8 cellular contexts compared by ENCODE assay signal in the genomic region with DNA sequence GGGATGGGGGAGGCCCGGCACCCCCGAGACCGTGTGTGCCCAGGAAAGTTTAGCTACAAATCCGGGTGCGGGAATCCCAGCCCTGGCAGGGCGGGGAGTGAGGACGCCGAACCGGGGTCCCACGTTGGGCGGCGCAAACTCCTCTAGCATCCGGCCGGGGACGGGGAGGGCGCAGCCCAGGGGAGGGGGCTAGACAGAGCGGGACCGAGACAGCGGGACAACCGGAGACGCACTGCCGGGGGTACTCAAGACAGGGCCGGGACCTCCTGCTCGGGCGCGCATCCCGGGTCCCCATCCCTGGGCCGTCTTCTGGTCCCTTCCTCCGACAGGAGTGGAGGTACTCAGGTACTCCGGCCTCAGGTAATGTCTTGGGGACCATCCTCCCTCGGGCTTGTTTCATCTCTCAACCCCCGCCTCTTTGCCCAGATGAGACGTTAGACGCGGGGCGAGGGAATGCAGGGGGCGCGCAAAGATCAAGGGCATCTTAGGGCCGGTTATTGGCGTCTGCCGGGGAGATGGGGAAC. TPM values are rescaled to one million over a fixed set of nuclear protein-coding genes. Genes with fewer than 3 reads are reported as not detected.
A peak's percentile ranks its signal among the peaks of the same experiment; 100 is the strongest.
DNase-seq lines count a peak whose midpoint lies in the region; ATAC-seq, FAIRE-seq and TF ChIP-seq lines count a peak whose summit lies in the region.

No MANE protein-coding gene starts in this region.

- no peak for FAIRE-seq in GM19239 (lab: Jason Lieb, UNC)

- peak; percentile 7 for DNase-seq in activated naive CD4-positive, alpha-beta T cell treated with Interleukin-2 at 50 U/mL for 16 hours
- DNase-seq in activated naive CD4-positive, alpha-beta T cell (lab: John Stamatoyannopoulos, UW): no peak
- peak; percentile 6 to 12 for DNase-seq in activated T-cell treated with anti-CD3 and anti-CD28 coated beads, Interleukin-2, amount 50 U/mL, for 72 hours
- DNase-seq in suprapubic skin (ENCODE audit: low spot score in 2 of 2) (no peak), NCI-H748 (lab: John Stamatoyannopoulos, UW; ENCODE audit: unreplicated experiment) (no peak), AG20443 (ENCODE audit: low spot score) (no peak), GM19239 (ENCODE audit: insufficient read length, low spot score) (no peak)

- WGBS in suprapubic skin: 27% methylated on average over 26 of the region's 41 CpGs

- peaks cover 8% of the 10 kb centered on the region for H3K27me3 ChIP-seq in suprapubic skin

- no peak overlapping the region for H3K27ac ChIP-seq in suprapubic skin

- H3K4me3 ChIP-seq in iPS-18c (ENCODE audit: insufficient read depth, low read depth, low read length): peak overlapping the region; percentile 78
- peak overlapping the region; percentile 66 for H3K4me3 ChIP-seq in suprapubic skin

- TF ChIP-seq CTCF in suprapubic skin (IDR thresholded peaks at IDR 0.05): no peak

- H3K9me3 ChIP-seq in iPS-18c (ENCODE audit: control insufficient read depth, insufficient read depth, low read length) (no peaks in the 10 kb centered on the region), suprapubic skin (no peaks in the 10 kb centered on the region)

- TF ChIP-seq EP300 in suprapubic skin (IDR thresholded peaks at IDR 0.05): no peak

- no peaks in the 10 kb centered on the region for H3K36me3 ChIP-seq in suprapubic skin

- no peaks in the 10 kb centered on the region for H3K9me3 Mint-ChIP-seq in activated T-cell treated with anti-CD3 and anti-CD28 coated beads, Interleukin-2, amount 50 U/mL, for 72 hours

- H3K4me1 Mint-ChIP-seq in activated T-cell treated with anti-CD3 and anti-CD28 coated beads, Interleukin-2, amount 50 U/mL, for 72 hours (ENCODE audit: low read depth): peaks cover 9% of the 10 kb centered on the region

- no peaks in the 10 kb centered on the region for H3K36me3 Mint-ChIP-seq in activated T-cell treated with anti-CD3 and anti-CD28 coated beads, Interleukin-2, amount 50 U/mL, for 72 hours (ENCODE audit: insufficient read depth in 2 of 2)

- H3K4me1 ChIP-seq in suprapubic skin: peaks cover 17% of the 10 kb centered on the region

- H3K27ac Mint-ChIP-seq in activated T-cell treated with anti-CD3 and anti-CD28 coated beads, Interleukin-2, amount 50 U/mL, for 72 hours: no peak overlapping the region

- H3K27me3 Mint-ChIP-seq in activated T-cell treated with anti-CD3 and anti-CD28 coated beads, Interleukin-2, amount 50 U/mL, for 72 hours (ENCODE audit: low read depth): peaks cover 30% of the 10 kb centered on the region

- H3K4me3 Mint-ChIP-seq in activated T-cell treated with anti-CD3 and anti-CD28 coated beads, Interleukin-2, amount 50 U/mL, for 72 hours: peak overlapping the region; percentile 55 to 66

- no peak for TF ChIP-seq POLR2A in suprapubic skin (IDR thresholded peaks at IDR 0.05)

- ATAC-seq in activated T-cell treated with anti-CD3 and anti-CD28 coated beads, Interleukin-2, amount 50 U/mL, for 72 hours (replicated peaks in 1 of 2): peak; percentile 10 to 27

RNA-seq across cellular contexts. Expression of a gene that starts 0.6 kb away (rescaled TPM):
- under 1 TPM in 1 of 2 donors, not detected in 1; 0.02 TPM for total RNA-seq in activated T-cell treated with anti-CD3 and anti-CD28 coated beads, Interleukin-2, amount 50 U/mL, for 72 hours
- 100 to 1,000 TPM; 107 to 195 (median 123) TPM for total RNA-seq in suprapubic skin

Comparison
In these comparisons a context has a peak if more than half of its experiments do, and no peak if none do; other contexts are left out.
1. DNase-seq: peak in activated naive CD4-positive, alpha-beta T cell treated with Interleukin-2 at 50 U/mL for 16 hours (single experiment) and activated T-cell treated with anti-CD3 and anti-CD28 coated beads, Interleukin-2, amount 50 U/mL, for 72 hours (2 of 2); none in activated naive CD4-positive, alpha-beta T cell (0 of 4), suprapubic skin (0 of 2), NCI-H748 (single experiment), AG20443 (single experiment) and GM19239 (single experiment).
2. RNA of a gene that starts 0.6 kb away (total RNA-seq): 107 to 195 TPM in suprapubic skin; 0.02 TPM in activated T-cell treated with anti-CD3 and anti-CD28 coated beads, Interleukin-2, amount 50 U/mL, for 72 hours; every median in the first group is over 10 times any median in the second.